Comparison of ENCODE assay signal across 1 cellular context in genomic region chr11:3197044-3197715, GRCh38.
TF ChIP-seq lines count a peak whose summit lies in the region.

No MANE protein-coding gene starts in this region.

TF ChIP-seq in H1, 55 proteins besides CTCF, POLR2A, EP300 and RAD21:
- TF ChIP-seq JUND (IDR thresholded peaks at IDR 0.05; ENCODE audit: low read length) (no peak), KDM4A (IDR thresholded peaks at IDR 0.05; ENCODE audit: low read depth, low read length, severe bottlenecking) (no peak), CREB1 (IDR thresholded peaks at IDR 0.05) (no peak), BACH1 (IDR thresholded peaks at IDR 0.05; ENCODE audit: low read length) (no peak), POU5F1 (IDR thresholded peaks at IDR 0.05; ENCODE audit: low read depth, low read length) (no peak), CHD1 (IDR thresholded peaks at IDR 0.05; ENCODE audit: low read depth, low read length) (no peak)
TF ChIP-seq in H1: peak in this region for 0.
